Comparison of ENCODE assay signal across 26 cellular contexts in genomic region chr20:64168381-64169088, GRCh38. TPM values are rescaled to one million over a fixed set of nuclear protein-coding genes. Genes with fewer than 3 reads are reported as not detected.
DNase-seq lines count a peak whose midpoint lies in the region; ATAC-seq and TF ChIP-seq lines count a peak whose summit lies in the region.
"Had no signal": no experiment of that assay in that cellular context is flagged by ENCODE, and none has a peak within 500 bp of the region (broad histone marks: within the 10 kb centered on the region; RNA-seq: fewer than 3 reads in every experiment).

No MANE protein-coding gene starts in this region.

- no peaks in the 10 kb centered on the region for H3K4me1 ChIP-seq in IMR-90 (ENCODE audit: control insufficient read depth, insufficient read depth, low read length)
- H3K4me1 ChIP-seq: esophagus squamous epithelium, left ventricle myocardium inferior, sigmoid colon, thyroid gland had no signal

- H3K36me3 Mint-ChIP-seq in natural killer cell: no peaks in the 10 kb centered on the region

- no peak overlapping the region for H4K5ac ChIP-seq in IMR-90 (ENCODE audit: low read depth, low read length)

- CTCF ChIA-PET in IMR-90 (lab: Yijun Ruan, JAX): no interaction called here

- H3K9me3 ChIP-seq in IMR-90 (ENCODE audit: control insufficient read depth, insufficient read depth, low read length) (no peaks in the 10 kb centered on the region), WERI-Rb-1 (ENCODE audit: severe bottlenecking) (no peaks in the 10 kb centered on the region)
- H3K9me3 ChIP-seq: esophagus squamous epithelium, left ventricle myocardium inferior, sigmoid colon, thyroid gland had no signal

- in situ Hi-C loops in IMR-90 (cut with MboI; ENCODE audit: low sequenced_read_pairs): no loop called here

- H4K20me1 ChIP-seq in IMR-90 (ENCODE audit: insufficient read depth, low read length): no peaks in the 10 kb centered on the region

- no peak overlapping the region for H3K4me2 ChIP-seq in IMR-90 (ENCODE audit: low read depth, low read length)

- no CpG with 5 or more reads among the region's 11 CpGs for WGBS in IMR-90 (ENCODE audit: extremely low coverage in 2 of 2, insufficient read length in 1 of 2), 2 experiments

- peak overlapping the region; percentile 25 for H2AK9ac ChIP-seq in IMR-90 (replicated peaks; ENCODE audit: low read depth, low read length, poor library complexity)

- H3K9ac ChIP-seq in IMR-90 (ENCODE audit: low read depth, low read length): no peak overlapping the region

- H3K27ac ChIP-seq in IMR-90 (ENCODE audit: insufficient read depth, low read length) (no peak overlapping the region), WERI-Rb-1 (peak overlapping the region; percentile 79)
- H3K27ac ChIP-seq: esophagus squamous epithelium, left ventricle myocardium inferior, sigmoid colon, thyroid gland had no signal

- H2BK5ac ChIP-seq in IMR-90 (ENCODE audit: low read depth, low read length, poor library complexity, severe bottlenecking): no peak overlapping the region

- no peak overlapping the region for H2BK120ac ChIP-seq in IMR-90 (ENCODE audit: low read depth, low read length)

- no peak overlapping the region for H4K91ac ChIP-seq in IMR-90 (ENCODE audit: insufficient read depth, low read depth, low read length)

- H3K27me3 ChIP-seq in IMR-90 (ENCODE audit: control insufficient read depth, insufficient read depth, low read length) (peaks cover 59% of the 10 kb centered on the region), WERI-Rb-1 (ENCODE audit: insufficient read depth, low read depth, severe bottlenecking) (no peaks in the 10 kb centered on the region)
- H3K27me3 ChIP-seq: thyroid gland had no signal

- POLR2A ChIA-PET in IMR-90 (lab: Charles Lee; ENCODE audit: unreplicated experiment): no interaction called here

- ATAC-seq in IMR-90 (ENCODE audit: low read depth) (peak; percentile 60), natural killer cell (peak; percentile 40 to 94 (median 46)), HG02610 (IDR thresholded peaks at IDR 0.05; ENCODE audit: unreplicated experiment) (no peak)
- ATAC-seq: effector memory CD8-positive, alpha-beta T cell; Right ventricle myocardium inferior had no signal

- TF ChIP-seq RAD21 in IMR-90 (IDR thresholded peaks at IDR 0.05; ENCODE audit: low read length): no peak

- no peak for TF ChIP-seq CTCF in IMR-90 (conservative IDR thresholded peaks at IDR 0.05; ENCODE audit: low read depth, low read length)
- TF ChIP-seq CTCF in WERI-Rb-1 (IDR thresholded peaks at IDR 0.05; ENCODE audit: low read depth, low read length): no peak
- no peak for TF ChIP-seq CTCF in natural killer cell (IDR thresholded peaks at IDR 0.05)

- H3K23ac ChIP-seq in IMR-90 (ENCODE audit: low read depth, low read length): no peak overlapping the region

- DNase-seq in DMS 273 treated with DMSO at 0.1 percent for 48 hours (lab: John Stamatoyannopoulos, UW) (peak; percentile 57), IMR-90 (no peak), WERI-Rb-1 (peak; percentile 82), natural killer cell (no peak), nucleus accumbens (lab: John Stamatoyannopoulos, UW) (no peak), NOMO-1 (lab: John Stamatoyannopoulos, UW; ENCODE audit: unreplicated experiment in 2 of 2) (no peak)
- no peak for DNase-seq in activated T-cell treated with anti-CD3 and anti-CD28 coated beads, Interleukin-2, amount 50 U/mL, for 1 hour
- DNase-seq: activated CD4-positive, alpha-beta T cell treated with anti-CD3 and anti-CD28 coated beads, Interleukin-2, amount 10 ng/mL, durations not matched to agents 24 days and 14 days; activated CD8-positive, alpha-beta memory T cell treated with anti-CD3 and anti-CD28 coated beads, Interleukin-2, amount 50 U/mL, for 4 hours; activated gamma-delta T cell treated with Interleukin-2 at 50 U/mL for 16 hours; effector memory CD8-positive, alpha-beta T cell; esophagus squamous epithelium; GDM1; HCEC 1CT; left ventricle myocardium inferior; MM.1S; NCI-H187; NCI-H345; occipital lobe; sigmoid colon; stimulated activated CD4-positive, alpha-beta T cell treated with anti-CD3 and anti-CD28 coated beads, Interleukin-1b, Interleukin-23, amount 100 ng/mL, for 48 hours; stimulated activated naive CD4-positive, alpha-beta T cell treated with Interleukin-2 at 50 U/mL for 16 hours; thyroid gland had no signal

- intact Hi-C loops in IMR-90 (cut with micrococcal nuclease): no loop called here
- intact Hi-C loops in natural killer cell (cut with micrococcal nuclease): no loop called here

- H3K9me1 ChIP-seq in IMR-90 (ENCODE audit: insufficient read depth, low read length): no peaks in the 10 kb centered on the region

- H3K14ac ChIP-seq in IMR-90 (replicated peaks; ENCODE audit: low read depth, low read length): no peak overlapping the region

- H3K4me3 ChIP-seq in IMR-90 (ENCODE audit: insufficient read depth, low read depth, low read length) (no peak overlapping the region), WERI-Rb-1 (ENCODE audit: low read depth, low read length) (no peak overlapping the region)
- H3K4me3 ChIP-seq: esophagus squamous epithelium, left ventricle myocardium inferior, sigmoid colon, thyroid gland had no signal

- H3K18ac ChIP-seq in IMR-90 (ENCODE audit: low read depth, low read length): no peak overlapping the region

- H3K9me3 Mint-ChIP-seq in natural killer cell: no peaks in the 10 kb centered on the region
- H3K9me3 Mint-ChIP-seq: activated CD4-positive, alpha-beta T cell treated with anti-CD3 and anti-CD28 coated beads, Interleukin-2, amount 10 ng/mL, durations not matched to agents 24 days and 14 days; effector memory CD8-positive, alpha-beta T cell had no signal

- no peak overlapping the region for H2AFZ ChIP-seq in IMR-90 (replicated peaks; ENCODE audit: low read length, poor library complexity)

- dilution Hi-C loops in IMR-90 (cut with HindIII; ENCODE audit: low sequenced_read_pairs, unreplicated experiment): no loop called here

- H3K4ac ChIP-seq in IMR-90 (ENCODE audit: low read depth, low read length): no peak overlapping the region

- no peak overlapping the region for H2BK20ac ChIP-seq in IMR-90 (ENCODE audit: low read depth, low read length)

- H4K8ac ChIP-seq in IMR-90 (ENCODE audit: low read depth in 2 of 2, low read length in 2 of 2): no peak overlapping the region

- no peak for TF ChIP-seq POLR2A in IMR-90 (IDR thresholded peaks at IDR 0.05; ENCODE audit: low read depth, low read length)

- no peak overlapping the region for H2BK15ac ChIP-seq in IMR-90 (ENCODE audit: low read depth, low read length)

- no TSS peak for BruUV-seq in IMR-90 (replicated peaks; lab: Mats Ljungman, UMichigan)

- no peak overlapping the region for H2AK5ac ChIP-seq in IMR-90 (ENCODE audit: low read depth, low read length)

- H3K36me3 ChIP-seq in IMR-90 (ENCODE audit: control insufficient read depth, insufficient read depth, low read length) (no peaks in the 10 kb centered on the region), WERI-Rb-1 (no peaks in the 10 kb centered on the region)
- H3K36me3 ChIP-seq: esophagus squamous epithelium, left ventricle myocardium inferior, sigmoid colon, thyroid gland had no signal

- peak overlapping the region; percentile 47 for H3K4me3 Mint-ChIP-seq in natural killer cell
- H3K4me3 Mint-ChIP-seq: activated CD4-positive, alpha-beta T cell treated with anti-CD3 and anti-CD28 coated beads, Interleukin-2, amount 10 ng/mL, durations not matched to agents 24 days and 14 days; effector memory CD8-positive, alpha-beta T cell; IgD-negative memory B cell had no signal

- H3K56ac ChIP-seq in IMR-90 (ENCODE audit: extremely low read depth, insufficient read depth, low read length): no peak overlapping the region

- H3K27me3 Mint-ChIP-seq in natural killer cell (ENCODE audit: low read depth in 2 of 2): peaks cover 18 to 27% of the 10 kb centered on the region in 2 donors

- H3K79me1 ChIP-seq in IMR-90 (ENCODE audit: low read depth in 1 of 2, low read length in 2 of 2): no peaks in the 10 kb centered on the region

- H3K4me1 Mint-ChIP-seq in natural killer cell: peaks cover 9 to 19% of the 10 kb centered on the region in 2 donors
- H3K4me1 Mint-ChIP-seq: activated CD4-positive, alpha-beta T cell treated with anti-CD3 and anti-CD28 coated beads, Interleukin-2, amount 10 ng/mL, durations not matched to agents 24 days and 14 days had no signal

- H3K27ac Mint-ChIP-seq in natural killer cell: peak overlapping the region in 1 of 2 donors; percentile 18
- H3K27ac Mint-ChIP-seq: activated CD4-positive, alpha-beta T cell treated with anti-CD3 and anti-CD28 coated beads, Interleukin-2, amount 10 ng/mL, durations not matched to agents 24 days and 14 days; effector memory CD8-positive, alpha-beta T cell; IgD-negative memory B cell had no signal

TF ChIP-seq in IMR-90, 13 proteins besides CTCF, POLR2A, EP300 and RAD21 (continues in another document):
- TF ChIP-seq MAZ (IDR thresholded peaks at IDR 0.05; ENCODE audit: borderline replicate concordance, low read depth, low read length) (no peak), USF2 (IDR thresholded peaks at IDR 0.05; ENCODE audit: low read depth, low read length) (no peak), ELK1 (IDR thresholded peaks at IDR 0.05; ENCODE audit: borderline replicate concordance, low read depth, low read length) (no peak), CEBPB (IDR thresholded peaks at IDR 0.05; ENCODE audit: low read depth, low read length) (no peak), CHD1 (IDR thresholded peaks at IDR 0.05; ENCODE audit: low read depth, low read length) (no peak), SMC3 (IDR thresholded peaks at IDR 0.05; ENCODE audit: low read depth, low read length) (no peak), MAFK (IDR thresholded peaks at IDR 0.05; ENCODE audit: low read depth, low read length) (no peak), FOS (IDR thresholded peaks at IDR 0.05; ENCODE audit: low read depth, low read length) (no peak)

RNA-seq across cellular contexts. Expression of gene MYT1, which starts 4.3 kb away (rescaled TPM):
- total RNA-seq in IMR-90 (2012; rRNA removed) (not detected in 2 replicates), natural killer cell (not detected)
- polyA plus RNA-seq in IMR-90 (2012; rRNA removed): not detected in 2 replicates
- polyA plus RNA-seq in IMR-90 (2012; cell fraction: cytosol; rRNA removed): not detected in 2 replicates
- not detected in 2 replicates for polyA plus RNA-seq in IMR-90 (2012; cell fraction: nucleus; rRNA removed; ENCODE audit: low replicate concordance)
- total RNA-seq: activated CD4-positive, alpha-beta T cell treated with anti-CD3 and anti-CD28 coated beads, Interleukin-2, amount 10 ng/mL, durations not matched to agents 24 days and 14 days; esophagus squamous epithelium had no signal
- polyA plus RNA-seq: IgD-negative memory B cell had no signal

Comparison
In these comparisons a context has a peak if more than half of its experiments do, and no peak if none do; other contexts are left out.
1. DNase-seq: peak in DMS 273 treated with DMSO at 0.1 percent for 48 hours (single experiment) and WERI-Rb-1 (single experiment); none in IMR-90 (single experiment), natural killer cell (single experiment), nucleus accumbens (0 of 56), NOMO-1 (0 of 2) and activated T-cell treated with anti-CD3 and anti-CD28 coated beads, Interleukin-2, amount 50 U/mL, for 1 hour (single experiment).